Comparison of ENCODE assay signal across 10 cellular contexts in genomic region chr12:92574046-92574783, GRCh38.
DNase-seq lines count a peak whose midpoint lies in the region; ATAC-seq and TF ChIP-seq lines count a peak whose summit lies in the region.
"Had no signal": no experiment of that assay in that cellular context is flagged by ENCODE, and none has a peak within 500 bp of the region (broad histone marks: within the 10 kb centered on the region; RNA-seq: fewer than 3 reads in every experiment).

No MANE protein-coding gene starts in this region.

- intact Hi-C loops in left cardiac atrium (cut with DNase I) = loop anchor here (5.0 to 10.0 kb wide), 6 partner anchors 69 to 1192 kb away; partner anchors contain the start of gene BTG1 (in 2 of the 2)

- peak overlapping the region in 9 of 11 experiments; percentile 46 to 74 (median 66); a peak in 16 of 22 replicates for H3K27ac ChIP-seq in BLaER1 treated with 17β-estradiol and CSF1 and Interleukin-3, amounts not matched to agents 10 nM and 100 nM

- no peaks in the 10 kb centered on the region for H3K27me3 ChIP-seq in BLaER1 treated with 17β-estradiol and CSF1 and Interleukin-3, amounts not matched to agents 10 nM and 100 nM
- H3K27me3 ChIP-seq in H7 (ENCODE audit: control insufficient read depth, insufficient read depth, low read length) (no peaks in the 10 kb centered on the region), kidney epithelial cell (ENCODE audit: control insufficient read depth, insufficient read depth, low read length) (no peaks in the 10 kb centered on the region)

- DNase-seq in H7 (peak; percentile 10), SHP77 treated with DMSO at 0.1 percent for 48 hours (lab: John Stamatoyannopoulos, UW) (peak; percentile 14), kidney epithelial cell (ENCODE audit: low read depth) (no peak), left cardiac atrium (no peak), cerebellar nuclear complex (lab: John Stamatoyannopoulos, UW) (no peak), COLO668 (lab: John Stamatoyannopoulos, UW; ENCODE audit: unreplicated experiment) (no peak)

- no peak overlapping the region for H3K4me3 ChIP-seq in BLaER1 treated with 17β-estradiol and CSF1 and Interleukin-3, amounts not matched to agents 10 nM and 100 nM
- H3K4me3 ChIP-seq in H7 (ENCODE audit: insufficient read depth, low read depth, low read length) = no peak overlapping the region
- no peak overlapping the region for H3K4me3 ChIP-seq in kidney epithelial cell (ENCODE audit: low read depth, low read length)
- H3K4me3 ChIP-seq: HAP-1, lung had no signal

- TF ChIP-seq CTCF in kidney epithelial cell (IDR thresholded peaks at IDR 0.05; ENCODE audit: insufficient read depth, low read length, poor library complexity, severe bottlenecking) = peak; percentile 31

- H4K20me1 ChIP-seq in BLaER1 treated with 17β-estradiol and CSF1 and Interleukin-3, amounts not matched to agents 10 nM and 100 nM = no peaks in the 10 kb centered on the region

- no peaks in the 10 kb centered on the region for H3K36me3 ChIP-seq in BLaER1 treated with 17β-estradiol and CSF1 and Interleukin-3, amounts not matched to agents 10 nM and 100 nM
- no peaks in the 10 kb centered on the region for H3K36me3 ChIP-seq in H7 (replicated peaks; ENCODE audit: control insufficient read depth, insufficient read depth, low read length)
- H3K36me3 ChIP-seq in kidney epithelial cell (ENCODE audit: control insufficient read depth, insufficient read depth, low read length) = no peaks in the 10 kb centered on the region
- H3K36me3 ChIP-seq: HAP-1 had no signal

- peaks cover 0 to 11% (median 0%) of the 10 kb centered on the region in 11 experiments; a peak in 5 of 22 replicates for H3K9me3 ChIP-seq in BLaER1 treated with 17β-estradiol and CSF1 and Interleukin-3, amounts not matched to agents 10 nM and 100 nM (replicated peaks in 1 of 11)
- H3K9me3 ChIP-seq: HAP-1 had no signal

- peak overlapping the region in 2 of 11 experiments; percentile 27 to 53; a peak in 2 of 22 replicates for H3K9ac ChIP-seq in BLaER1 treated with 17β-estradiol and CSF1 and Interleukin-3, amounts not matched to agents 10 nM and 100 nM

- ATAC-seq in left cardiac atrium = no peak
- ATAC-seq in HG03432 (IDR thresholded peaks at IDR 0.05; ENCODE audit: unreplicated experiment) = no peak

- H3K4me2 ChIP-seq in BLaER1 treated with 17β-estradiol and CSF1 and Interleukin-3, amounts not matched to agents 10 nM and 100 nM = peak overlapping the region; percentile 29 to 82 (median 53); a peak in 21 of 22 replicates

- peaks cover 37 to 50% (median 45%) of the 10 kb centered on the region in 10 experiments for H3K4me1 ChIP-seq in BLaER1 treated with 17β-estradiol and CSF1 and Interleukin-3, amounts not matched to agents 10 nM and 100 nM
- H3K4me1 ChIP-seq: HAP-1 had no signal

Comparison
In these comparisons a context has a peak if more than half of its experiments do, and no peak if none do; other contexts are left out.
1. DNase-seq: peak in H7 (single experiment) and SHP77 treated with DMSO at 0.1 percent for 48 hours (single experiment); none in kidney epithelial cell (single experiment), left cardiac atrium (single experiment), cerebellar nuclear complex (0 of 2) and COLO668 (single experiment).